Comparison of ENCODE assay signal across 27 cellular contexts in the genomic region with DNA sequence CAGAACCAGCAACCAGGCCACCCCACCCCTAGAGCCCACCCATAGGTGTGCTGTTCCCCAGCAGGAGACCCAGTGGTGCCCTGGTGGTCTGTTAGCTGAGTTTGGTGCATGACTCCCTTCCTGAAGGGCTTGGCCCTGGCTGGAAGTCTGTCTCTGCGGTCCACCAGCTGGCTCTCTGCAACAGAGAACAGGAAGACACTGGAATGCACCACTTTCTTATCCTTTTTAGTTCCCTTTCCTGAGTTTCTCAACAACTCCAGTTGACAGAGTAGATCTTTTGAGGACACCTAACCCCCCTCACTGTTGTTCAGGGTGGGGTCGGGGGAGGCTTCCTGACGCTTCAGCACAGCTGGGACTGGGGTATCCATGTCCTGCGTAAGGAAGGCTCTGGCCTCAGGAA. TPM values are rescaled to one million over a fixed set of nuclear protein-coding genes. Genes with fewer than 3 reads are reported as not detected.
DNase-seq lines count a peak whose midpoint lies in the region; ATAC-seq and TF ChIP-seq lines count a peak whose summit lies in the region.
"Had no signal": no experiment of that assay in that cellular context is flagged by ENCODE, and none has a peak within 500 bp of the region (broad histone marks: within the 10 kb centered on the region; RNA-seq: fewer than 3 reads in every experiment).

No MANE protein-coding gene starts in this region.

- no peaks in the 10 kb centered on the region for H3K27me3 Mint-ChIP-seq in naive thymus-derived CD4-positive, alpha-beta T cell
- H3K27me3 Mint-ChIP-seq: activated CD4-positive, alpha-beta memory T cell treated with anti-CD3 and anti-CD28 coated beads for 36 hours; central memory CD8-positive, alpha-beta T cell; effector memory CD8-positive, alpha-beta T cell; IgD-negative memory B cell; memory B cell; naive thymus-derived CD8-positive, alpha-beta T cell; stimulated activated naive CD8-positive, alpha-beta T cell treated with anti-CD3 and anti-CD28 coated beads, Interleukin-15, amount 100 ng/mL, for 72 hours had no signal

- CTCF ChIA-PET in naive thymus-derived CD4-positive, alpha-beta T cell (lab: Charles Lee), result no interaction called here

- POLR2A ChIA-PET in naive thymus-derived CD4-positive, alpha-beta T cell (lab: Charles Lee), result interaction anchor here (1.1 kb wide), 1 partner anchor 13 kb away, joined by 3 read pairs; no protein-coding TSS in a partner anchor

- no peak overlapping the region for H3K27ac Mint-ChIP-seq in naive thymus-derived CD4-positive, alpha-beta T cell
- H3K27ac Mint-ChIP-seq: activated CD4-positive, alpha-beta memory T cell treated with anti-CD3 and anti-CD28 coated beads for 36 hours; activated naive CD4-positive, alpha-beta T cell treated with anti-CD3 and anti-CD28 coated beads for 36 hours; effector memory CD8-positive, alpha-beta T cell; IgD-negative memory B cell; memory B cell; stimulated activated naive CD8-positive, alpha-beta T cell treated with anti-CD3 and anti-CD28 coated beads, Interleukin-15, amount 100 ng/mL, for 72 hours had no signal

- H3K9me3 ChIP-seq in gastroesophageal sphincter, result no peaks in the 10 kb centered on the region
- H3K9me3 ChIP-seq in naive thymus-derived CD4-positive, alpha-beta T cell (ENCODE audit: control insufficient read depth in 2 of 3, low read length in 3 of 3), result no peaks in the 10 kb centered on the region
- H3K9me3 ChIP-seq: HAP-1, upper lobe of left lung had no signal

- no peaks in the 10 kb centered on the region for H3K27me3 ChIP-seq in HL-60 (ENCODE audit: insufficient read depth, poor library complexity, severe bottlenecking)
- H3K27me3 ChIP-seq in gastroesophageal sphincter, result no peaks in the 10 kb centered on the region
- H3K27me3 ChIP-seq in naive thymus-derived CD4-positive, alpha-beta T cell (ENCODE audit: control insufficient read depth in 2 of 2, insufficient read depth in 2 of 2, low read length in 2 of 2), result no peaks in the 10 kb centered on the region
- H3K27me3 ChIP-seq: upper lobe of left lung had no signal

- no peak overlapping the region for H3K4me3 ChIP-seq in HL-60 (replicated peaks; ENCODE audit: insufficient read depth, low read length)
- no peak overlapping the region for H3K4me3 ChIP-seq in gastroesophageal sphincter
- H3K4me3 ChIP-seq in naive thymus-derived CD4-positive, alpha-beta T cell (ENCODE audit: low read length), result no peak overlapping the region
- H3K4me3 ChIP-seq: HAP-1, skin epidermis, upper lobe of left lung had no signal

- TF ChIP-seq CTCF in HL-60 (IDR thresholded peaks at IDR 0.05; ENCODE audit: insufficient read depth, low read length) (no peak), gastroesophageal sphincter (IDR thresholded peaks at IDR 0.05) (no peak)

- H3K27ac ChIP-seq in HL-60 (replicated peaks) (peak overlapping the region; percentile 65), gastroesophageal sphincter (no peak overlapping the region)
- H3K27ac ChIP-seq in naive thymus-derived CD4-positive, alpha-beta T cell (ENCODE audit: low read depth, low read length), result no peak overlapping the region

- H3K4me1 ChIP-seq in gastroesophageal sphincter, result no peaks in the 10 kb centered on the region
- H3K4me1 ChIP-seq in naive thymus-derived CD4-positive, alpha-beta T cell (ENCODE audit: control insufficient read depth in 2 of 2, insufficient read depth in 2 of 2, low read length in 2 of 2), result no peaks in the 10 kb centered on the region
- H3K4me1 ChIP-seq: HAP-1 had no signal

- no peaks in the 10 kb centered on the region for H3K9me3 Mint-ChIP-seq in naive thymus-derived CD4-positive, alpha-beta T cell
- H3K9me3 Mint-ChIP-seq: activated CD4-positive, alpha-beta memory T cell treated with anti-CD3 and anti-CD28 coated beads for 36 hours; activated naive CD4-positive, alpha-beta T cell treated with anti-CD3 and anti-CD28 coated beads for 36 hours; central memory CD8-positive, alpha-beta T cell; effector memory CD8-positive, alpha-beta T cell; IgD-negative memory B cell; memory B cell; naive thymus-derived CD8-positive, alpha-beta T cell; stimulated activated naive CD8-positive, alpha-beta T cell treated with anti-CD3 and anti-CD28 coated beads, Interleukin-15, amount 100 ng/mL, for 72 hours had no signal

- WGBS in gastroesophageal sphincter (ENCODE audit: low coverage in 1 of 2), 2 donors, result 48 to 57% methylated on average over 1 to 2 of the region's 4 CpGs

- intact Hi-C loops in naive thymus-derived CD4-positive, alpha-beta T cell (cut with micrococcal nuclease), result no loop called here

- no peak overlapping the region for H3K4me3 Mint-ChIP-seq in naive thymus-derived CD4-positive, alpha-beta T cell
- H3K4me3 Mint-ChIP-seq: activated CD4-positive, alpha-beta memory T cell treated with anti-CD3 and anti-CD28 coated beads for 36 hours; activated naive CD4-positive, alpha-beta T cell treated with anti-CD3 and anti-CD28 coated beads for 36 hours; central memory CD8-positive, alpha-beta T cell; effector memory CD8-positive, alpha-beta T cell; IgD-negative memory B cell; memory B cell; naive thymus-derived CD8-positive, alpha-beta T cell; stimulated activated naive CD8-positive, alpha-beta T cell treated with anti-CD3 and anti-CD28 coated beads, Interleukin-15, amount 100 ng/mL, for 72 hours had no signal

- H3K36me3 Mint-ChIP-seq in naive thymus-derived CD4-positive, alpha-beta T cell, result peaks cover 3 to 18% (median 12%) of the 10 kb centered on the region in 5 donors

- H3K36me3 ChIP-seq in gastroesophageal sphincter, result peaks cover 0 to 19% of the 10 kb centered on the region in 2 donors
- H3K36me3 ChIP-seq in naive thymus-derived CD4-positive, alpha-beta T cell (ENCODE audit: control insufficient read depth in 2 of 3, insufficient read depth in 3 of 3, low read length in 3 of 3), result peaks cover 0 to 6% (median 0%) of the 10 kb centered on the region in 3 experiments
- H3K36me3 ChIP-seq: HAP-1 had no signal

- TF ChIP-seq EP300 in gastroesophageal sphincter (IDR thresholded peaks at IDR 0.05), result no peak

- peak; percentile 77 for DNase-seq in HL-60 (ENCODE audit: low read depth in 1 of 2, low spot score in 1 of 2)
- DNase-seq in NOMO-1 treated with DMSO at 0.1 percent for 48 hours (lab: John Stamatoyannopoulos, UW; ENCODE audit: unreplicated experiment), result peak; percentile 44
- DNase-seq in naive thymus-derived CD4-positive, alpha-beta T cell, result no peak
- no peak for DNase-seq in hippocampal formation (lab: John Stamatoyannopoulos, UW)
- no peak for DNase-seq in activated naive CD4-positive, alpha-beta T cell treated with Interleukin-2 at 50 U/mL for 16 hours
- no peak for DNase-seq in effector CD4-positive, alpha-beta T cell
- DNase-seq: activated CD4-positive, alpha-beta memory T cell treated with anti-CD3 and anti-CD28 coated beads for 36 hours; activated naive CD4-positive, alpha-beta T cell treated with anti-CD3 and anti-CD28 coated beads for 36 hours; activated T-cell treated with anti-CD3 and anti-CD28 coated beads for 4 hours; anterior cingulate cortex; C1 segment of cervical spinal cord; DMS 273 treated with DMSO at 0.1 percent for 48 hours; effector memory CD8-positive, alpha-beta T cell; naive thymus-derived CD8-positive, alpha-beta T cell; NCI-H1048; NCI-H2081; NCI-H510A; posterior cingulate gyrus; stimulated activated CD4-positive, alpha-beta T cell treated with anti-CD3 and anti-CD28 coated beads, Interleukin-2, amount 100 ng/mL, for 48 hours; stimulated activated naive CD8-positive, alpha-beta T cell treated with anti-CD3 and anti-CD28 coated beads, Interleukin-15, amount 100 ng/mL, for 72 hours had no signal

- peaks cover 0 to 6% (median 0%) of the 10 kb centered on the region in 7 donors for H3K4me1 Mint-ChIP-seq in naive thymus-derived CD4-positive, alpha-beta T cell
- H3K4me1 Mint-ChIP-seq: central memory CD8-positive, alpha-beta T cell; stimulated activated naive CD8-positive, alpha-beta T cell treated with anti-CD3 and anti-CD28 coated beads, Interleukin-15, amount 100 ng/mL, for 72 hours had no signal

- ATAC-seq in gastroesophageal sphincter, result peak; percentile 26
- peak; percentile 47 for ATAC-seq in naive thymus-derived CD4-positive, alpha-beta T cell
- ATAC-seq: effector memory CD8-positive, alpha-beta T cell; naive thymus-derived CD8-positive, alpha-beta T cell; stimulated activated naive CD8-positive, alpha-beta T cell treated with anti-CD3 and anti-CD28 coated beads, Interleukin-15, amount 100 ng/mL, for 72 hours had no signal

- no peak for TF ChIP-seq POLR2A in gastroesophageal sphincter (IDR thresholded peaks at IDR 0.05)

RNA-seq across cellular contexts. Expression of gene RPL37A, which starts 11.9 kb away (rescaled TPM):
- 1,000 to 10,000 TPM; 1,140 to 1,987 (median 1,653) TPM for total RNA-seq in gastroesophageal sphincter
- total RNA-seq in naive thymus-derived CD4-positive, alpha-beta T cell, result 1,000 to 10,000 TPM; 2,173 to 3,712 (median 3,236) TPM
- 1,000 to 10,000 TPM; 3,585 to 4,840 TPM for polyA plus RNA-seq in naive thymus-derived CD4-positive, alpha-beta T cell

Comparison
In these comparisons a context has a peak if more than half of its experiments do, and no peak if none do; other contexts are left out.
1. DNase-seq: peak in HL-60 (2 of 2) and NOMO-1 treated with DMSO at 0.1 percent for 48 hours (single experiment); none in naive thymus-derived CD4-positive, alpha-beta T cell (0 of 9), hippocampal formation (0 of 2), activated naive CD4-positive, alpha-beta T cell treated with Interleukin-2 at 50 U/mL for 16 hours (single experiment) and effector CD4-positive, alpha-beta T cell (single experiment).